ENCODE assay signal across 1 cellular context in the genomic region with DNA sequence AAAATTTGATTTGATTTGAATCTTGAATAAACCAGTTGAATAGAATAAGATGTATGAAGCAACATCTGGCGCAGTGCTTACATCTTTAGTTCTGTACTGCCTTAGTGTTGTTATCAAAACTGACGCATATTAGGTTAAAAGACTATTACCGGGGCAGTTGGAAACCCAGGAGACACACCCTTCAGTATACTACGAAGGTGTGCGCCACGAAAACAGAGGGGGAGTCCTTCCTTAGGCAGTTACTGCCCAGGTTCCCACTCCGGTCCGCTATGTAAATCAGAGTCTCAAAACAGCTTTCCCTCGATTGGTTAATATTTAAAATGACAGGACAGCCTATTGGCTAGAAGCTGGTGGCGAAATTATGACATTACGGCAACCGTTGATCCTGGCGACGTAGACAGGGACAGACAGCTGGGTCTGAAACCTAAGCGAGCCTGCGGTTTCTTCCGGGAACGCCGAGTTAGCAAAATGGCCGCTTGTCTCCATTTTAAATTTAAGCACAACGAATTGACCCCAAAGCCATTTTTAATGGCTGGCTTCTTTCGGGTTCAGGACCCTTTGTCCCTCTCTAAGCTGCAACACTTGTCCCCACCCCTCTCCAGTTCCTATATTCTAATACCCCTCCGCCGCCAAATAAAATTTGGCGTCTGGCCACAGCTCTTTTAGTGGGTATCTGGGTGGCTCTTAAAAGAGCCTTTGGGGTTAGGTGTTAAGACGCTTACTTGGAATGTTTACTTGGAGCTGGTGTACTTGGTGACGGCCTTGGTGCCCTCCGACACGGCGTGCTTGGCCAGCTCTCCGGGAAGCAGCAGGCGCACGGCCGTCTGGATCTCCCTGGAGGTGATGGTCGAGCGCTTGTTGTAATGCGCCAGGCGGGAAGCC.
TF ChIP-seq lines count a peak whose summit lies in the region.

No MANE protein-coding gene starts in this region.

TF ChIP-seq in HepG2, 621 proteins besides CTCF, POLR2A, EP300 and RAD21 (continued from another document and continues in another):
- TF ChIP-seq ZNF703 (CRISPR knock-in tag; IDR thresholded peaks at IDR 0.05; ENCODE audit: borderline replicate concordance), result 0 out of 2 replicates have a peak, but pooled peaks have one; percentile 30
- TF ChIP-seq GPN1 (CRISPR knock-in tag; IDR thresholded peaks at IDR 0.05; ENCODE audit: borderline replicate concordance), result no peak
- TF ChIP-seq, protein P1, sequence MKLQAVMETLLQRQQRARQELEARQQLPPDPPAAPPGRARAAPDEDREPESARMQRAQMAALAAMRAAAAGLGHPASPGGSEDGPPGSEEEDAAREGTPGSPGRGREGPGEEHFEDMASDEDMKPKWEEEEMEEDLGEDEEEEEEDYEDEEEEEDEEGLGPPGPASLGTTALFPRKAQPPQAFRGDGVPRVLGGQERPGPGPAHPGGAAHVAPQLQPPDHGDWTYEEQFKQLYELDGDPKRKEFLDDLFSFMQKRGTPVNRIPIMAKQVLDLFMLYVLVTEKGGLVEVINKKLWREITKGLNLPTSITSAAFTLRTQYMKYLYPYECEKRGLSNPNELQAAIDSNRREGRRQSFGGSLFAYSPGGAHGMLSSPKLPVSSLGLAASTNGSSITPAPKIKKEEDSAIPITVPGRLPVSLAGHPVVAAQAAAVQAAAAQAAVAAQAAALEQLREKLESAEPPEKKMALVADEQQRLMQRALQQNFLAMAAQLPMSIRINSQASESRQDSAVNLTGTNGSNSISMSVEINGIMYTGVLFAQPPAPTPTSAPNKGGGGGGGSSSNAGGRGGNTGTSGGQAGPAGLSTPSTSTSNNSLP (IDR thresholded peaks at IDR 0.05; ENCODE audit: low read depth, low read length), result peak; percentile 89
- no peak; the same call in none of the 2 replicates for TF ChIP-seq PHF20 (CRISPR knock-in tag; IDR thresholded peaks at IDR 0.05)
- TF ChIP-seq, protein P2, sequence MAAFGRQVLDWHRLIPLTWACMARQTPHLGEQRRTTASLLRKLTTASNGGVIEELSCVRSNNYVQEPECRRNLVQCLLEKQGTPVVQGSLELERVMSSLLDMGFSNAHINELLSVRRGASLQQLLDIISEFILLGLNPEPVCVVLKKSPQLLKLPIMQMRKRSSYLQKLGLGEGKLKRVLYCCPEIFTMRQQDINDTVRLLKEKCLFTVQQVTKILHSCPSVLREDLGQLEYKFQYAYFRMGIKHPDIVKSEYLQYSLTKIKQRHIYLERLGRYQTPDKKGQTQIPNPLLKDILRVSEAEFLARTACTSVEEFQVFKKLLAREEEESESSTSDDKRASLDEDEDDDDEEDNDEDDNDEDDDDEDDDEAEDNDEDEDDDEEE (CRISPR knock-in tag; IDR thresholded peaks at IDR 0.05), result peak; percentile 77
- 0 out of 2 replicates have a peak, but pooled peaks have one; percentile 58 for TF ChIP-seq JUND (CRISPR knock-in tag; IDR thresholded peaks at IDR 0.05)
- no peak for TF ChIP-seq PCBP2 (optimal IDR thresholded peaks at IDR 0.05; ENCODE audit: low read depth, low read length, poor library complexity, severe bottlenecking)
- TF ChIP-seq KDM4B (CRISPR knock-in tag; IDR thresholded peaks at IDR 0.05), result peak; percentile 62; the same call in 1 of the 2 replicates
- TF ChIP-seq ZNF550 (CRISPR knock-in tag; IDR thresholded peaks at IDR 0.05; ENCODE audit: borderline replicate concordance), result no peak
- peak; percentile 90; the same call in 1 of the 2 replicates for TF ChIP-seq ZNF563 (CRISPR knock-in tag; IDR thresholded peaks at IDR 0.05)
- TF ChIP-seq, protein P3, sequence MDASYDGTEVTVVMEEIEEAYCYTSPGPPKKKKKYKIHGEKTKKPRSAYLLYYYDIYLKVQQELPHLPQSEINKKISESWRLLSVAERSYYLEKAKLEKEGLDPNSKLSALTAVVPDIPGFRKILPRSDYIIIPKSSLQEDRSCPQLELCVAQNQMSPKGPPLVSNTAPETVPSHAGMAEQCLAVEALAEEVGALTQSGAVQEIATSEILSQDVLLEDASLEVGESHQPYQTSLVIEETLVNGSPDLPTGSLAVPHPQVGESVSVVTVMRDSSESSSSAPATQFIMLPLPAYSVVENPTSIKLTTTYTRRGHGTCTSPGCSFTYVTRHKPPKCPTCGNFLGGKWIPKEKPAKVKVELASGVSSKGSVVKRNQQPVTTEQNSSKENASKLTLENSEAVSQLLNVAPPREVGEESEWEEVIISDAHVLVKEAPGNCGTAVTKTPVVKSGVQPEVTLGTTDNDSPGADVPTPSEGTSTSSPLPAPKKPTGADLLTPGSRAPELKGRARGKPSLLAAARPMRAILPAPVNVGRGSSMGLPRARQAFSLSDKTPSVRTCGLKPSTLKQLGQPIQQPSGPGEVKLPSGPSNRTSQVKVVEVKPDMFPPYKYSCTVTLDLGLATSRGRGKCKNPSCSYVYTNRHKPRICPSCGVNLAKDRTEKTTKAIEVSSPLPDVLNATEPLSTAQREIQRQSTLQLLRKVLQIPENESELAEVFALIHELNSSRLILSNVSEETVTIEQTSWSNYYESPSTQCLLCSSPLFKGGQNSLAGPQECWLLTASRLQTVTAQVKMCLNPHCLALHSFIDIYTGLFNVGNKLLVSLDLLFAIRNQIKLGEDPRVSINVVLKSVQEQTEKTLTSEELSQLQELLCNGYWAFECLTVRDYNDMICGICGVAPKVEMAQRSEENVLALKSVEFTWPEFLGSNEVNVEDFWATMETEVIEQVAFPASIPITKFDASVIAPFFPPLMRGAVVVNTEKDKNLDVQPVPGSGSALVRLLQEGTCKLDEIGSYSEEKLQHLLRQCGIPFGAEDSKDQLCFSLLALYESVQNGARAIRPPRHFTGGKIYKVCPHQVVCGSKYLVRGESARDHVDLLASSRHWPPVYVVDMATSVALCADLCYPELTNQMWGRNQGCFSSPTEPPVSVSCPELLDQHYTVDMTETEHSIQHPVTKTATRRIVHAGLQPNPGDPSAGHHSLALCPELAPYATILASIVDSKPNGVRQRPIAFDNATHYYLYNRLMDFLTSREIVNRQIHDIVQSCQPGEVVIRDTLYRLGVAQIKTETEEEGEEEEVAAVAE (CRISPR knock-in tag; IDR thresholded peaks at IDR 0.05; ENCODE audit: borderline replicate concordance), result peak; percentile 90
- peak; percentile 86 for TF ChIP-seq POLR2G (IDR thresholded peaks at IDR 0.05; ENCODE audit: low read depth, low read length)
- peak; percentile 45; the same call in 1 of the 2 replicates for TF ChIP-seq RCOR2 (CRISPR knock-in tag; IDR thresholded peaks at IDR 0.05)
- no peak; the same call in 1 of the 2 replicates for TF ChIP-seq REL (CRISPR knock-in tag; conservative IDR thresholded peaks at IDR 0.05)
- TF ChIP-seq, protein P4, sequence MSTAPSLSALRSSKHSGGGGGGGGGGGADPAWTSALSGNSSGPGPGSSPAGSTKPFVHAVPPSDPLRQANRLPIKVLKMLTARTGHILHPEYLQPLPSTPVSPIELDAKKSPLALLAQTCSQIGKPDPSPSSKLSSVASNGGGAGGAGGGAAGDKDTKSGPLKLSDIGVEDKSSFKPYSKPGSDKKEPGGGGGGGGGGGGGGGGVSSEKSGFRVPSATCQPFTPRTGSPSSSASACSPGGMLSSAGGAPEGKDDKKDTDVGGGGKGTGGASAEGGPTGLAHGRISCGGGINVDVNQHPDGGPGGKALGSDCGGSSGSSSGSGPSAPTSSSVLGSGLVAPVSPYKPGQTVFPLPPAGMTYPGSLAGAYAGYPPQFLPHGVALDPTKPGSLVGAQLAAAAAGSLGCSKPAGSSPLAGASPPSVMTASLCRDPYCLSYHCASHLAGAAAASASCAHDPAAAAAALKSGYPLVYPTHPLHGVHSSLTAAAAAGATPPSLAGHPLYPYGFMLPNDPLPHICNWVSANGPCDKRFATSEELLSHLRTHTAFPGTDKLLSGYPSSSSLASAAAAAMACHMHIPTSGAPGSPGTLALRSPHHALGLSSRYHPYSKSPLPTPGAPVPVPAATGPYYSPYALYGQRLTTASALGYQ (CRISPR knock-in tag; IDR thresholded peaks at IDR 0.05), result peak; percentile 71; the same call in 1 of the 2 replicates
- TF ChIP-seq, protein P5, sequence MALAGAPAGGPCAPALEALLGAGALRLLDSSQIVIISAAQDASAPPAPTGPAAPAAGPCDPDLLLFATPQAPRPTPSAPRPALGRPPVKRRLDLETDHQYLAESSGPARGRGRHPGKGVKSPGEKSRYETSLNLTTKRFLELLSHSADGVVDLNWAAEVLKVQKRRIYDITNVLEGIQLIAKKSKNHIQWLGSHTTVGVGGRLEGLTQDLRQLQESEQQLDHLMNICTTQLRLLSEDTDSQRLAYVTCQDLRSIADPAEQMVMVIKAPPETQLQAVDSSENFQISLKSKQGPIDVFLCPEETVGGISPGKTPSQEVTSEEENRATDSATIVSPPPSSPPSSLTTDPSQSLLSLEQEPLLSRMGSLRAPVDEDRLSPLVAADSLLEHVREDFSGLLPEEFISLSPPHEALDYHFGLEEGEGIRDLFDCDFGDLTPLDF (CRISPR knock-in tag; IDR thresholded peaks at IDR 0.05), result 0 out of 2 replicates have a peak, but pooled peaks have one; percentile 58
- peak; percentile 71 for TF ChIP-seq KMT2B (CRISPR knock-in tag; IDR thresholded peaks at IDR 0.05)
- peak; percentile 90 for TF ChIP-seq CEBPB (IDR thresholded peaks at IDR 0.05; ENCODE audit: borderline replicate concordance, low read depth, low read length)
- no peak for TF ChIP-seq MATR3 (CRISPR knock-in tag; IDR thresholded peaks at IDR 0.05)
- TF ChIP-seq, protein P6, sequence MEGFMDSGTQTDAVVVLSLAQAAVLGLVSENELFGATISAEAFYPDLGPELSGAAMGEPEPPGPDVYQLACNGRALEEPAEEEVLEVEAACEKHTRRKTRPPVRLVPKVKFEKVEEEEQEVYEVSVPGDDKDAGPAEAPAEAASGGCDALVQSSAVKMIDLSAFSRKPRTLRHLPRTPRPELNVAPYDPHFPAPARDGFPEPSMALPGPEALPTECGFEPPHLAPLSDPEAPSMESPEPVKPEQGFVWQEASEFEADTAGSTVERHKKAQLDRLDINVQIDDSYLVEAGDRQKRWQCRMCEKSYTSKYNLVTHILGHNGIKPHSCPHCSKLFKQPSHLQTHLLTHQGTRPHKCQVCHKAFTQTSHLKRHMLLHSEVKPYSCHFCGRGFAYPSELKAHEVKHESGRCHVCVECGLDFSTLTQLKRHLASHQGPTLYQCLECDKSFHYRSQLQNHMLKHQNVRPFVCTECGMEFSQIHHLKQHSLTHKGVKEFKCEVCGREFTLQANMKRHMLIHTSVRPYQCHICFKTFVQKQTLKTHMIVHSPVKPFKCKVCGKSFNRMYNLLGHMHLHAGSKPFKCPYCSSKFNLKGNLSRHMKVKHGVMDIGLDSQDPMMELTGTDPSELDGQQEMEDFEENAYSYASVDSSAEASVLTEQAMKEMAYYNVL (CRISPR knock-in tag; IDR thresholded peaks at IDR 0.05; ENCODE audit: borderline replicate concordance), result no peak; the same call in 1 of the 2 replicates
- TF ChIP-seq RBM22 (optimal IDR thresholded peaks at IDR 0.05; ENCODE audit: low read length), result peak; percentile 99
- TF ChIP-seq ZBTB7A (CRISPR knock-in tag; IDR thresholded peaks at IDR 0.05), result no peak
- no peak for TF ChIP-seq ZNF343 (CRISPR knock-in tag; IDR thresholded peaks at IDR 0.05)
- 0 out of 2 replicates have a peak, but pooled peaks have one; percentile 17 for TF ChIP-seq PAX8 (CRISPR knock-in tag; IDR thresholded peaks at IDR 0.05; ENCODE audit: borderline replicate concordance)
- TF ChIP-seq HNF4A (CRISPR knock-in tag; IDR thresholded peaks at IDR 0.05), result no peak; the same call in 1 of the 2 replicates
- TF ChIP-seq SAFB2 (CRISPR knock-in tag; IDR thresholded peaks at IDR 0.05; ENCODE audit: borderline replicate concordance, low read depth), result no peak
- TF ChIP-seq, protein P7, sequence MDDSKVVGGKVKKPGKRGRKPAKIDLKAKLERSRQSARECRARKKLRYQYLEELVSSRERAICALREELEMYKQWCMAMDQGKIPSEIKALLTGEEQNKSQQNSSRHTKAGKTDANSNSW (CRISPR knock-in tag; IDR thresholded peaks at IDR 0.05; ENCODE audit: borderline replicate concordance), result no peak; the same call in 1 of the 2 replicates
- peak; percentile 81; the same call in 1 of the 2 replicates for TF ChIP-seq HNRNPL (IDR thresholded peaks at IDR 0.05; ENCODE audit: low read depth, low read length)
- TF ChIP-seq, protein P8, sequence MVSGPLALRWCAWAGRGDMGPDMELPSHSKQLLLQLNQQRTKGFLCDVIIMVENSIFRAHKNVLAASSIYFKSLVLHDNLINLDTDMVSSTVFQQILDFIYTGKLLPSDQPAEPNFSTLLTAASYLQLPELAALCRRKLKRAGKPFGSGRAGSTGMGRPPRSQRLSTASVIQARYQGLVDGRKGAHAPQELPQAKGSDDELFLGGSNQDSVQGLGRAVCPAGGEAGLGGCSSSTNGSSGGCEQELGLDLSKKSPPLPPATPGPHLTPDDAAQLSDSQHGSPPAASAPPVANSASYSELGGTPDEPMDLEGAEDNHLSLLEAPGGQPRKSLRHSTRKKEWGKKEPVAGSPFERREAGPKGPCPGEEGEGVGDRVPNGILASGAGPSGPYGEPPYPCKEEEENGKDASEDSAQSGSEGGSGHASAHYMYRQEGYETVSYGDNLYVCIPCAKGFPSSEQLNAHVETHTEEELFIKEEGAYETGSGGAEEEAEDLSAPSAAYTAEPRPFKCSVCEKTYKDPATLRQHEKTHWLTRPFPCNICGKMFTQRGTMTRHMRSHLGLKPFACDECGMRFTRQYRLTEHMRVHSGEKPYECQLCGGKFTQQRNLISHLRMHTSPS (CRISPR knock-in tag; IDR thresholded peaks at IDR 0.05; ENCODE audit: low read depth), result no peak
- 0 out of 2 replicates have a peak, but pooled peaks have one; percentile 56 for TF ChIP-seq HES4 (CRISPR knock-in tag; IDR thresholded peaks at IDR 0.05; ENCODE audit: borderline replicate concordance)
- peak; percentile 66 for TF ChIP-seq GATAD2A (CRISPR knock-in tag; IDR thresholded peaks at IDR 0.05)
- no peak for TF ChIP-seq ZSCAN25 (CRISPR knock-in tag; IDR thresholded peaks at IDR 0.05)
- TF ChIP-seq NR2F2 (IDR thresholded peaks at IDR 0.05; ENCODE audit: borderline replicate concordance, low read depth), result peak; percentile 83
- TF ChIP-seq, protein P9, sequence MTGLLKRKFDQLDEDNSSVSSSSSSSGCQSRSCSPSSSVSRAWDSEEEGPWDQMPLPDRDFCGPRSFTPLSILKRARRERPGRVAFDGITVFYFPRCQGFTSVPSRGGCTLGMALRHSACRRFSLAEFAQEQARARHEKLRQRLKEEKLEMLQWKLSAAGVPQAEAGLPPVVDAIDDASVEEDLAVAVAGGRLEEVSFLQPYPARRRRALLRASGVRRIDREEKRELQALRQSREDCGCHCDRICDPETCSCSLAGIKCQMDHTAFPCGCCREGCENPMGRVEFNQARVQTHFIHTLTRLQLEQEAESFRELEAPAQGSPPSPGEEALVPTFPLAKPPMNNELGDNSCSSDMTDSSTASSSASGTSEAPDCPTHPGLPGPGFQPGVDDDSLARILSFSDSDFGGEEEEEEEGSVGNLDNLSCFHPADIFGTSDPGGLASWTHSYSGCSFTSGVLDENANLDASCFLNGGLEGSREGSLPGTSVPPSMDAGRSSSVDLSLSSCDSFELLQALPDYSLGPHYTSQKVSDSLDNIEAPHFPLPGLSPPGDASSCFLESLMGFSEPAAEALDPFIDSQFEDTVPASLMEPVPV (CRISPR knock-in tag; IDR thresholded peaks at IDR 0.05), result no peak
- TF ChIP-seq HOXD1 (CRISPR knock-in tag; IDR thresholded peaks at IDR 0.05), result 0 out of 2 replicates have a peak, but pooled peaks have one; percentile 29
- peak; percentile 29 for TF ChIP-seq ZNF431 (CRISPR knock-in tag; IDR thresholded peaks at IDR 0.05; ENCODE audit: borderline replicate concordance, low read depth)
- no peak for TF ChIP-seq ZNF570 (CRISPR knock-in tag; IDR thresholded peaks at IDR 0.05; ENCODE audit: borderline replicate concordance)
